14 cellular contexts compared by ENCODE assay signal in genomic region chrX:133350751-133351150, GRCh38.
DNase-seq lines count a peak whose midpoint lies in the region; ATAC-seq lines count a peak whose summit lies in the region.
"Had no signal": no experiment of that assay in that cellular context is flagged by ENCODE, and none has a peak within 500 bp of the region (broad histone marks: within the 10 kb centered on the region; RNA-seq: fewer than 3 reads in every experiment).

No MANE protein-coding gene starts in this region.

- H3K4me1 Mint-ChIP-seq in stimulated activated naive CD8-positive, alpha-beta T cell treated with anti-CD3 and anti-CD28 coated beads, Interleukin-15, amount 100 ng/mL, for 72 hours: no peaks in the 10 kb centered on the region
- H3K4me1 Mint-ChIP-seq: activated B cell treated with CpG ODN at 0.5 μM for 24 hours; stimulated activated naive B cell treated with anti-CD40 and anti-IgM and Interleukin-4, amounts not matched to agents 10 μg/mL and 1 μg/mL and 100 μg/mL, for 72 hours had no signal

- H3K27ac Mint-ChIP-seq in stimulated activated naive CD8-positive, alpha-beta T cell treated with anti-CD3 and anti-CD28 coated beads, Interleukin-15, amount 100 ng/mL, for 72 hours: no peak overlapping the region
- H3K27ac Mint-ChIP-seq: activated B cell treated with CpG ODN at 0.5 μM for 24 hours; activated naive CD8-positive, alpha-beta T cell; stimulated activated naive B cell treated with anti-CD40 and anti-IgM and Interleukin-4, amounts not matched to agents 10 μg/mL and 1 μg/mL and 100 μg/mL, for 72 hours had no signal

- no peaks in the 10 kb centered on the region for H3K9me3 Mint-ChIP-seq in stimulated activated naive CD8-positive, alpha-beta T cell treated with anti-CD3 and anti-CD28 coated beads, Interleukin-15, amount 100 ng/mL, for 72 hours
- H3K9me3 Mint-ChIP-seq: activated B cell treated with CpG ODN at 0.5 μM for 24 hours; stimulated activated naive B cell treated with anti-CD40 and anti-IgM and Interleukin-4, amounts not matched to agents 10 μg/mL and 1 μg/mL and 100 μg/mL, for 72 hours had no signal

- DNase-seq in H4 (ENCODE audit: low spot score) (peak; percentile 6), NCI-H2196 treated with DMSO at 0.1 percent for 48 hours (lab: John Stamatoyannopoulos, UW; ENCODE audit: unreplicated experiment) (peak; percentile 1), glomerular visceral epithelial cell (ENCODE audit: extremely low spot score) (peak; percentile 1), sciatic nerve (ENCODE audit: low spot score) (peak; percentile 74)
- no peak for DNase-seq in stimulated activated naive CD8-positive, alpha-beta T cell treated with anti-CD3 and anti-CD28 coated beads, Interleukin-15, amount 100 ng/mL, for 72 hours
- DNase-seq: activated B cell treated with CpG ODN at 0.5 μM for 24 hours; esophagus squamous epithelium; Kasumi-1; NCI-H2029 treated with DMSO at 0.1 percent for 48 hours; stimulated activated naive B cell treated with anti-CD40 and anti-IgM and Interleukin-4, amounts not matched to agents 10 μg/mL and 1 μg/mL and 100 μg/mL, for 72 hours had no signal

- H3K4me3 Mint-ChIP-seq in stimulated activated naive CD8-positive, alpha-beta T cell treated with anti-CD3 and anti-CD28 coated beads, Interleukin-15, amount 100 ng/mL, for 72 hours: no peak overlapping the region
- H3K4me3 Mint-ChIP-seq: activated B cell treated with CpG ODN at 0.5 μM for 24 hours; activated naive CD8-positive, alpha-beta T cell; stimulated activated naive B cell treated with anti-CD40 and anti-IgM and Interleukin-4, amounts not matched to agents 10 μg/mL and 1 μg/mL and 100 μg/mL, for 72 hours had no signal

- intact Hi-C loops in sciatic nerve (cut with DNase I): no loop called here

- ATAC-seq in sciatic nerve: peak; percentile 55
- ATAC-seq in HG02798 (IDR thresholded peaks at IDR 0.05; ENCODE audit: poor library complexity, unreplicated experiment): no peak
- ATAC-seq in HG03095 (IDR thresholded peaks at IDR 0.05; ENCODE audit: unreplicated experiment): no peak
- ATAC-seq in HG03442 (IDR thresholded peaks at IDR 0.05; ENCODE audit: unreplicated experiment): no peak
- no peak for ATAC-seq in stimulated activated naive CD8-positive, alpha-beta T cell treated with anti-CD3 and anti-CD28 coated beads, Interleukin-15, amount 100 ng/mL, for 72 hours
- ATAC-seq: stimulated activated naive B cell treated with anti-CD40 and anti-IgM and Interleukin-4, amounts not matched to agents 10 μg/mL and 1 μg/mL and 100 μg/mL, for 72 hours had no signal

- H3K27me3 Mint-ChIP-seq in stimulated activated naive CD8-positive, alpha-beta T cell treated with anti-CD3 and anti-CD28 coated beads, Interleukin-15, amount 100 ng/mL, for 72 hours: no peaks in the 10 kb centered on the region
- H3K27me3 Mint-ChIP-seq: activated B cell treated with CpG ODN at 0.5 μM for 24 hours had no signal

Comparison
In these comparisons a context has a peak if more than half of its experiments do, and no peak if none do; other contexts are left out.
1. DNase-seq: peak in H4 (single experiment), NCI-H2196 treated with DMSO at 0.1 percent for 48 hours (single experiment), glomerular visceral epithelial cell (single experiment) and sciatic nerve (single experiment); none in stimulated activated naive CD8-positive, alpha-beta T cell treated with anti-CD3 and anti-CD28 coated beads, Interleukin-15, amount 100 ng/mL, for 72 hours (0 of 2).